Comparison of ENCODE assay signal across 19 cellular contexts in the genomic region with DNA sequence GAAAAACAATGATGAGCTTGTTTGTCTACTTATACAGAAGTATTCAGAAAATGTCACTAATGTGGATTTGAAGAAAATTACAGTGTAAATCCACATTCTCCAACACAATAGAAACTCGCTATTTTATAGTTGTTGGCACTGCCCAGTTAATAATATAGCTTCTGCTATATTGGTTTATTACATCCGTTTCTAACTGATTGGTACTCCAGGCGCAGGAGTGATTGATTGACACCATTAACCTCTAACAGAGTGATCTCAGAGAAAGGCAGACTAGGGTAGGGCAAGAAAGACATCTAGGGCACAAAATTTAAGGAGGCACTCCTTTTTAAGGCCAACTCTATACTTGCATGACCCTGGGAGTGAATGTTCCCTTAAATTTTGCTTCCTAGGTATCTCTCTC.
DNase-seq lines count a peak whose midpoint lies in the region; ATAC-seq, FAIRE-seq and TF ChIP-seq lines count a peak whose summit lies in the region.
"Had no signal": no experiment of that assay in that cellular context is flagged by ENCODE, and none has a peak within 500 bp of the region (broad histone marks: within the 10 kb centered on the region; RNA-seq: fewer than 3 reads in every experiment).

No MANE protein-coding gene starts in this region.

- ATAC-seq in left colon = peak; percentile 24
- ATAC-seq in HG03469 (IDR thresholded peaks at IDR 0.05; ENCODE audit: unreplicated experiment) = no peak
- ATAC-seq in activated naive CD4-positive, alpha-beta T cell treated with anti-CD3 and anti-CD28 coated beads, Interleukin-2, amount 50 U/mL, for 72 hours = no peak
- ATAC-seq: A549; CD8-positive, alpha-beta T cell had no signal

- H3K4me1 ChIP-seq in HEK293 (ENCODE audit: control insufficient read depth, insufficient read depth, low read length) = no peaks in the 10 kb centered on the region
- H3K4me1 ChIP-seq in small intestine (ENCODE audit: control insufficient read depth in 2 of 2, insufficient read depth in 1 of 2, low read depth in 1 of 2, low read length in 1 of 2) = no peaks in the 10 kb centered on the region
- H3K4me1 ChIP-seq: Caco-2 had no signal

- H3K27ac ChIP-seq in HEK293 (ENCODE audit: extremely low read depth, low read depth, low read length) = no peak overlapping the region
- H3K27ac ChIP-seq in small intestine (ENCODE audit: low read depth in 1 of 2, low read length in 1 of 2) = no peak overlapping the region
- H3K27ac ChIP-seq: 22Rv1; A549; BLaER1 treated with 17β-estradiol and CSF1 and Interleukin-3, amounts not matched to agents 10 nM and 100 nM; C4-2B had no signal

- no peak for TF ChIP-seq CTCF in HEK293 (tag by site-specific recombination; IDR thresholded peaks at IDR 0.05)

- no peaks in the 10 kb centered on the region for H3K36me3 ChIP-seq in HEK293 (ENCODE audit: control insufficient read depth in 2 of 2, insufficient read depth in 1 of 2, low read length in 2 of 2)
- H3K36me3 ChIP-seq in small intestine (ENCODE audit: control insufficient read depth in 2 of 2, insufficient read depth in 2 of 2, low read length in 2 of 2) = no peaks in the 10 kb centered on the region
- H3K36me3 ChIP-seq: BLaER1 treated with 17β-estradiol and CSF1 and Interleukin-3, amounts not matched to agents 10 nM and 100 nM had no signal

- peak; percentile 75 for FAIRE-seq in small intestine (lab: Jason Lieb, UNC)
- FAIRE-seq: A549, D721Med, GM12891, GM19239 had no signal

- intact Hi-C loops in left colon (cut with DNase I, micrococcal nuclease) = no loop called here

- WGBS in small intestine, 3 donors = 20 to 56% (median 36%) methylated on average over 3 of the region's 3 CpGs

- no peak overlapping the region for H3K27ac Mint-ChIP-seq in activated naive CD4-positive, alpha-beta T cell treated with anti-CD3 and anti-CD28 coated beads, Interleukin-2, amount 50 U/mL, for 72 hours
- H3K27ac Mint-ChIP-seq: B cell; CD4-positive, alpha-beta T cell; CD8-positive, alpha-beta T cell had no signal

- H3K27me3 ChIP-seq in small intestine (ENCODE audit: control insufficient read depth in 2 of 2, insufficient read depth in 2 of 2, low read length in 2 of 2) = no peaks in the 10 kb centered on the region
- H3K27me3 ChIP-seq: BLaER1 treated with 17β-estradiol and CSF1 and Interleukin-3, amounts not matched to agents 10 nM and 100 nM had no signal

- CTCF ChIA-PET in HEK293 (lab: Yijun Ruan, JAX) = interaction anchor here (0.6 kb wide), 1 partner anchor 44 kb away, joined by 3 read pairs; no protein-coding TSS in a partner anchor

- DNase-seq in left colon (no peak), small intestine (peak; percentile 65)
- DNase-seq in activated naive CD4-positive, alpha-beta T cell treated with anti-CD3 and anti-CD28 coated beads, Interleukin-2, amount 50 U/mL, for 72 hours (ENCODE audit: low spot score in 2 of 2) = no peak
- DNase-seq: AML-193; Caco-2; Calu3; CD4-positive, alpha-beta T cell; CD8-positive, alpha-beta T cell; GF-D8 had no signal

- H3K9me3 ChIP-seq in HEK293 (ENCODE audit: control insufficient read depth, insufficient read depth, low read depth, low read length) (no peaks in the 10 kb centered on the region), small intestine (ENCODE audit: control insufficient read depth, low read depth) (no peaks in the 10 kb centered on the region)
- H3K9me3 ChIP-seq: A549; BLaER1 treated with 17β-estradiol and CSF1 and Interleukin-3, amounts not matched to agents 10 nM and 100 nM; Caco-2 had no signal

- no peaks in the 10 kb centered on the region for H3K36me3 Mint-ChIP-seq in activated naive CD4-positive, alpha-beta T cell treated with anti-CD3 and anti-CD28 coated beads, Interleukin-2, amount 50 U/mL, for 72 hours
- H3K36me3 Mint-ChIP-seq: CD8-positive, alpha-beta T cell had no signal

- H3K4me3 ChIP-seq in HEK293 (ENCODE audit: low read depth, low read length) (no peak overlapping the region), small intestine (ENCODE audit: low read depth in 1 of 2, low read length in 2 of 2) (no peak overlapping the region)
- H3K4me3 ChIP-seq: A549; BLaER1 treated with 17β-estradiol and CSF1 and Interleukin-3, amounts not matched to agents 10 nM and 100 nM had no signal

- peaks cover 0 to 4% of the 10 kb centered on the region in 2 donors for H3K9me3 Mint-ChIP-seq in activated naive CD4-positive, alpha-beta T cell treated with anti-CD3 and anti-CD28 coated beads, Interleukin-2, amount 50 U/mL, for 72 hours
- H3K9me3 Mint-ChIP-seq: CD4-positive, alpha-beta T cell; CD8-positive, alpha-beta T cell had no signal

- POLR2A ChIA-PET in HEK293 (lab: Yijun Ruan, JAX) = no interaction called here

TF ChIP-seq in HEK293, 187 proteins besides CTCF, POLR2A, EP300 and RAD21:
- TF ChIP-seq KLF17 (tag by site-specific recombination; IDR thresholded peaks at IDR 0.05) = no peak
- TF ChIP-seq SP7 (tag by site-specific recombination; IDR thresholded peaks at IDR 0.05) = peak; percentile 58; the same call in 1 of the 2 replicates
TF ChIP-seq in HEK293: peak in this region for 1.
